In the genomic region with DNA sequence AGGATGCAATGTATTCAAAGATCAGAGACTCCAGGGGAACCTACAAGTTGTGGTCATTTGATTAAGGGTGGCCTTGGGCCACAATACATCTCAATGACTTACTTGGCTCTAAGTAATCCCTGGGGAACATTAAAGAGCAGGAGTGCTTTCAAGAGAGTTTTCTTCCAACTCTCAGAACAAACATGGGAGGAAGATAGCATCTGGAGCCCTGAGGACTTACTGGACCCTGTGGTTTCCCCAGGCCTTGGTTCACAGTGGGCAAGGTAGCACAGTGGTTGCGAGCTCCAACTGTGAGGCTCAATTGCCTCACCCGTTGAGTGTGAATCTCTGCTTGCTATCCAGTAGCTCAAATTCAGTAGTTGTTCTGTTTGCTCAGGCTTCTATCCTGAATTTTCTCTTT, we compare ENCODE assay signal across 33 cellular contexts. TPM values are rescaled to one million over a fixed set of nuclear protein-coding genes. Genes with fewer than 3 reads are reported as not detected.
"Had no signal": no experiment of that assay in that cellular context is flagged by ENCODE, and none has a peak within 500 bp of the region (broad histone marks: within the 10 kb centered on the region; RNA-seq: fewer than 3 reads in every experiment).

No MANE protein-coding gene starts in this region.

- H3K36me3 Mint-ChIP-seq: activated naive CD8-positive, alpha-beta T cell had no signal

- H3K9me3 Mint-ChIP-seq: activated B cell treated with CpG ODN at 0.5 μM for 24 hours; activated CD8-positive, alpha-beta T cell treated with anti-CD3 and anti-CD28 coated beads for 36 hours; activated naive CD8-positive, alpha-beta T cell treated with anti-CD3 and anti-CD28 coated beads, Interleukin-2, amount 50 U/mL, for 24 hours; activated T-cell treated with anti-CD3 and anti-CD28 coated beads, Interleukin-2, amount 50 U/mL, for 4 hours; activated T-helper 17 cell treated with anti-CD3 and anti-CD28 coated beads, Interleukin-2, amount 50 U/mL, for 72 hours; T-helper 2 cell treated with Interferon-gamma antibody and Interleukin-4, amounts not matched to agents 5 μg/mL and 100 μg/mL, for 36 hours had no signal

- H3K4me3 ChIP-seq: adrenal gland, body of pancreas had no signal

- H3K27me3 ChIP-seq: adrenal gland, body of pancreas had no signal

- ATAC-seq: activated CD4-positive, CD25-positive, alpha-beta regulatory T cell treated with anti-CD3 and anti-CD28 coated beads, Interleukin-2, amount 50 U/mL, for 24 hours; activated CD8-positive, alpha-beta T cell treated with anti-CD3 and anti-CD28 coated beads for 36 hours; activated naive CD8-positive, alpha-beta T cell treated with anti-CD3 and anti-CD28 coated beads, Interleukin-2, amount 50 U/mL, for 24 hours; activated T-cell treated with anti-CD3 and anti-CD28 coated beads, Interleukin-2, amount 50 U/mL, for 4 hours; activated T-helper 17 cell treated with anti-CD3 and anti-CD28 coated beads, Interleukin-2, amount 50 U/mL, for 72 hours; body of pancreas; esophagus mucosa; T-helper 17 cell had no signal

- H3K9me3 ChIP-seq: adrenal gland, body of pancreas had no signal

- H3K27me3 Mint-ChIP-seq: activated naive CD8-positive, alpha-beta T cell; activated T-helper 17 cell treated with anti-CD3 and anti-CD28 coated beads, Interleukin-2, amount 50 U/mL, for 72 hours had no signal

- DNase-seq: activated B cell treated with CpG ODN at 0.5 μM for 24 hours; activated CD4-positive, alpha-beta T cell treated with anti-CD3 and anti-CD28 coated beads for 48 hours; activated CD4-positive, alpha-beta T cell treated with anti-CD3 and anti-CD28 coated beads, Interleukin-2, amount 50 U/mL, for 1 hour; activated CD4-positive, alpha-beta T cell treated with anti-CD3 and anti-CD28 coated beads, Interleukin-2, amount 50 U/mL, for 48 hours; activated CD8-positive, alpha-beta memory T cell treated with anti-CD3 and anti-CD28 coated beads for 24 hours; activated CD8-positive, alpha-beta T cell treated with anti-CD3 and anti-CD28 coated beads for 36 hours; activated effector memory CD4-positive, alpha-beta T cell treated with Interleukin-2 at 50 U/mL for 16 hours; activated gamma-delta T cell treated with Interleukin-2 at 50 U/mL for 16 hours; activated naive CD4-positive, alpha-beta T cell treated with anti-CD3 and anti-CD28 coated beads, Interleukin-2, amount 50 U/mL, for 16 hours; activated naive CD4-positive, alpha-beta T cell treated with Interleukin-2 at 50 U/mL for 16 hours; activated naive CD8-positive, alpha-beta T cell treated with anti-CD3 and anti-CD28 coated beads, Interleukin-2, amount 50 U/mL, for 24 hours; activated T-cell treated with anti-CD3 and anti-CD28 coated beads, Interleukin-2, amount 50 U/mL, for 4 hours; adrenal gland; amygdala; aorta; body of pancreas; caudate nucleus; cortex of kidney; dermis blood vessel endothelial cell; effector CD4-positive, alpha-beta T cell; foreskin fibroblast; head of caudate nucleus; T-helper 1 cell; T-helper 17 cell; T1000; WERI-Rb-1 had no signal

- H3K4me1 ChIP-seq: adrenal gland had no signal

- H3K27ac ChIP-seq: adrenal gland, body of pancreas, WERI-Rb-1 had no signal

- H3K4me1 Mint-ChIP-seq: activated B cell treated with CpG ODN at 0.5 μM for 24 hours; activated naive CD8-positive, alpha-beta T cell treated with anti-CD3 and anti-CD28 coated beads, Interleukin-2, amount 50 U/mL, for 24 hours; activated T-helper 17 cell treated with anti-CD3 and anti-CD28 coated beads, Interleukin-2, amount 50 U/mL, for 72 hours; T-helper 17 cell had no signal

- FAIRE-seq: colon, frontal cortex had no signal

- H3K4me3 Mint-ChIP-seq: activated B cell treated with CpG ODN at 0.5 μM for 24 hours; activated CD8-positive, alpha-beta T cell treated with anti-CD3 and anti-CD28 coated beads for 36 hours; activated naive CD8-positive, alpha-beta T cell; activated naive CD8-positive, alpha-beta T cell treated with anti-CD3 and anti-CD28 coated beads, Interleukin-2, amount 50 U/mL, for 24 hours; activated T-cell treated with anti-CD3 and anti-CD28 coated beads, Interleukin-2, amount 50 U/mL, for 4 hours; activated T-helper 17 cell treated with anti-CD3 and anti-CD28 coated beads, Interleukin-2, amount 50 U/mL, for 72 hours; T-helper 17 cell; T-helper 2 cell treated with Interferon-gamma antibody and Interleukin-4, amounts not matched to agents 5 μg/mL and 100 μg/mL, for 36 hours had no signal

- H3K27ac Mint-ChIP-seq: activated B cell treated with CpG ODN at 0.5 μM for 24 hours; activated CD8-positive, alpha-beta T cell treated with anti-CD3 and anti-CD28 coated beads for 36 hours; activated naive CD8-positive, alpha-beta T cell; activated naive CD8-positive, alpha-beta T cell treated with anti-CD3 and anti-CD28 coated beads, Interleukin-2, amount 50 U/mL, for 24 hours; activated T-helper 17 cell treated with anti-CD3 and anti-CD28 coated beads, Interleukin-2, amount 50 U/mL, for 72 hours; T-helper 17 cell; T-helper 2 cell treated with Interferon-gamma antibody and Interleukin-4, amounts not matched to agents 5 μg/mL and 100 μg/mL, for 36 hours had no signal

- H3K36me3 ChIP-seq: adrenal gland, WERI-Rb-1 had no signal

RNA-seq across cellular contexts. Expression of gene STXBP6, which starts 32.4 kb away (rescaled TPM):
- total RNA-seq: activated CD8-positive, alpha-beta T cell treated with anti-CD3 and anti-CD28 coated beads for 36 hours; activated T-helper 17 cell treated with anti-CD3 and anti-CD28 coated beads, Interleukin-2, amount 50 U/mL, for 72 hours; T-helper 17 cell had no signal
